In the genomic region with DNA sequence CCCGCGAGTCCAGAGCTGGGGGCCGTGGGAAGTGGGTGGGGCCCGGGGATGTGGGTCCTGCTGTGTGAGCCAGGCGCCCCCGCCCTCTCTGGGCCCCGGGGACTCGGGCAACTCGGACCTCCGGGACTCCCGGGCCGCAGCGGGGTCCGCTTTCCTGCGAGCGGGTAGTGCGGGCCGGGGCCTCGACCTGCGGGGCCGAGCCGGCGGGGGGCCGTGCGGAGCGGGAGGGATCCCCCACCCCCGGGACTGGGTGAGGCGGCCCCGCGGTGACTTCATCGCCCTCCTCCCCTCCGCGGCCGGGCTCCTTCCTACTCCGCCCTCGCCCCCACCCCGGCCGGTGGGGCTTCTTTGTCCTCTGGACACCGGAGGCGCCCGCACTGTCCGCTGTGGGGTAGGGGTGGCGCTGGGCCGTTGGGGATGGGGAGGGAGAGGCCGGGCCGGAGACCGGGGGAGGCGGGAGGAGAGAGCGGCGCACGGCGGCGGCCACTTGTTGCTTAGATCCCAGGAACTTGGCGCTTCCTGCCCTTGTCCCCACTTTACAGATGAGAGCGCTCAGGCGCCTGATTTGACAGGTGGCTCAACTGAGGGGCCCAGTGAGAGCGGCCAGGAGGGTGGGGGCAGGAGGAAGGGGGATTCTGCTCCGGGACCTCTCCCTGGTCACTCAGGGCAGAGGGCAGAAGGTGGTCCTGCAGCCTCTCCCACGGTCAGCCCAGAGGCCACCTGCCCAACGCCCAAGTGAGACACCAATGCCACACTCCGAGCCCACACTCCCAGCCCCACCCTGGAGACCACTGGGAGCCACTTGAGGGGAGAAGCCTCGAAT, we compare ENCODE assay signal across 1 cellular context.
TF ChIP-seq lines count a peak whose summit lies in the region.

No MANE protein-coding gene starts in this region.

TF ChIP-seq in IMR-90, 13 proteins besides CTCF, POLR2A, EP300 and RAD21:
- no peak for TF ChIP-seq NFE2L2 (IDR thresholded peaks at IDR 0.05; ENCODE audit: low read depth, low read length)
- no peak for TF ChIP-seq RCOR1 (IDR thresholded peaks at IDR 0.05; ENCODE audit: insufficient replicate concordance, low read length)
- no peak for TF ChIP-seq RFX5 (IDR thresholded peaks at IDR 0.05; ENCODE audit: low read depth, low read length)
- TF ChIP-seq MAZ (IDR thresholded peaks at IDR 0.05; ENCODE audit: borderline replicate concordance, low read depth, low read length), result peak; percentile 76
- no peak for TF ChIP-seq MXI1 (IDR thresholded peaks at IDR 0.05; ENCODE audit: borderline replicate concordance, low read depth, low read length)
- no peak for TF ChIP-seq CHD1 (IDR thresholded peaks at IDR 0.05; ENCODE audit: low read depth, low read length)
